16 cellular contexts compared by ENCODE assay signal in genomic region chr9:95085861-95086563, GRCh38.
DNase-seq lines count a peak whose midpoint lies in the region; ATAC-seq and TF ChIP-seq lines count a peak whose summit lies in the region.
"Had no signal": no experiment of that assay in that cellular context is flagged by ENCODE, and none has a peak within 500 bp of the region (broad histone marks: within the 10 kb centered on the region; RNA-seq: fewer than 3 reads in every experiment).

No MANE protein-coding gene starts in this region.

- DNase-seq in NCI-H128 (lab: John Stamatoyannopoulos, UW; ENCODE audit: unreplicated experiment): peak; percentile 47
- DNase-seq in endodermal cell: no peak
- DNase-seq in spleen: peak; percentile 73
- DNase-seq in Caco-2: no peak
- no peak for DNase-seq in PC-3
- no peak for DNase-seq in DMS114 treated with DMSO at 0.1 percent for 48 hours (lab: John Stamatoyannopoulos, UW; ENCODE audit: unreplicated experiment)
- DNase-seq: activated naive CD8-positive, alpha-beta T cell treated with anti-CD3 and anti-CD28 coated beads, Interleukin-2, amount 10 ng/mL, durations not matched to agents 7 days and 5 days; immature natural killer cell; NCI-H1930; NK-92 treated with Interleukin-12 subunit alpha and Interleukin-12 subunit beta, amount 100 ng/mL, for 24 hours; SK-N-SH; thyroid gland had no signal

- H4K20me1 ChIP-seq in PC-3 (ENCODE audit: low read length): no peaks in the 10 kb centered on the region

- no peaks in the 10 kb centered on the region for H3K79me2 ChIP-seq in PC-3 (ENCODE audit: low read length)

- H3K9ac ChIP-seq in endodermal cell (ENCODE audit: extremely low read depth, low read length, poor library complexity, severe bottlenecking) (no peak overlapping the region), muscle layer of colon (ENCODE audit: low read length) (peak overlapping the region; percentile 14), PC-3 (ENCODE audit: low read length) (no peak overlapping the region)
- H3K9ac ChIP-seq: KMS-11, SK-N-SH had no signal

- ATAC-seq in HG02763 (IDR thresholded peaks at IDR 0.05; ENCODE audit: unreplicated experiment) (no peak), PC-3 (no peak)
- ATAC-seq: mucosa of descending colon had no signal

- CTCF ChIA-PET in Caco-2 (lab: Charles Lee) (interaction anchor here (0.6 kb wide), 1 partner anchor 647 kb away, joined by 3 read pairs; no protein-coding TSS in a partner anchor), PC-3 (lab: Charles Lee) (no interaction called here)

- H3K36me3 Mint-ChIP-seq in endodermal cell (ENCODE audit: low read depth) (peaks cover 43% of the 10 kb centered on the region), Caco-2 (ENCODE audit: insufficient read depth, unreplicated experiment) (peaks cover 87% of the 10 kb centered on the region)
- H3K36me3 Mint-ChIP-seq: activated naive CD8-positive, alpha-beta T cell treated with anti-CD3 and anti-CD28 coated beads, Interleukin-2, amount 10 ng/mL, durations not matched to agents 7 days and 5 days had no signal

- WGBS in endodermal cell (ENCODE audit: insufficient coverage in 1 of 2, insufficient read length in 1 of 2), 2 experiments: 95 to 96% methylated on average over 32 to 40 of the region's 40 CpGs
- WGBS in spleen, 5 donors: 93 to 95% (median 94%) methylated on average over 35 to 40 of the region's 40 CpGs

- intact Hi-C loops in spleen (cut with DNase I; ENCODE audit: low total_unique reads): no loop called here
- intact Hi-C loops in Caco-2 (cut with micrococcal nuclease; ENCODE audit: unreplicated experiment): no loop called here
- intact Hi-C loops in PC-3 (cut with micrococcal nuclease): no loop called here

- BruUV-seq in Caco-2 (replicated peaks; lab: Mats Ljungman, UMichigan) (no TSS peak), PC-3 (replicated peaks; lab: Mats Ljungman, UMichigan) (no TSS peak)

- no peaks in the 10 kb centered on the region for H3K9me2 ChIP-seq in PC-3 (replicated peaks; ENCODE audit: low read length)
- H3K9me2 ChIP-seq: SK-N-SH had no signal

- POLR2A ChIA-PET in Caco-2 (lab: Charles Lee) (no interaction called here), PC-3 (lab: Charles Lee; ENCODE audit: unreplicated experiment) (no interaction called here)

- H3K27ac ChIP-seq in endodermal cell (ENCODE audit: low read depth, low read length) (peak overlapping the region; percentile 76), muscle layer of colon (ENCODE audit: low read depth, low read length) (peak overlapping the region; percentile 69), spleen (no peak overlapping the region), PC-3 (ENCODE audit: low read length) (no peak overlapping the region)
- H3K27ac ChIP-seq: KMS-11, thyroid gland had no signal

- H3K4me3 ChIP-seq in endodermal cell (ENCODE audit: low read length): no peak overlapping the region
- H3K4me3 ChIP-seq in muscle layer of colon (ENCODE audit: low read depth in 1 of 2, low read length in 2 of 2): no peak overlapping the region
- H3K4me3 ChIP-seq in spleen: no peak overlapping the region
- no peak overlapping the region for H3K4me3 ChIP-seq in Caco-2 (ENCODE audit: low read depth, low read length)
- no peak overlapping the region for H3K4me3 ChIP-seq in PC-3 (ENCODE audit: low read length)
- H3K4me3 ChIP-seq: mucosa of descending colon, thyroid gland had no signal

- TF ChIP-seq CTCF in endodermal cell (conservative IDR thresholded peaks at IDR 0.05): no peak
- no peak for TF ChIP-seq CTCF in spleen (IDR thresholded peaks at IDR 0.05 in 8 of 11, conservative IDR thresholded peaks at IDR 0.05 in 3 of 11)
- TF ChIP-seq CTCF in Caco-2 (IDR thresholded peaks at IDR 0.05; ENCODE audit: insufficient read depth in 1 of 2, low read depth in 1 of 2, low read length in 1 of 2, severe bottlenecking in 1 of 2, unreplicated experiment in 1 of 2): no peak
- no peak for TF ChIP-seq CTCF in PC-3 (conservative IDR thresholded peaks at IDR 0.05; ENCODE audit: low read depth, low read length)

- H3K9me3 ChIP-seq in endodermal cell (ENCODE audit: control insufficient read depth, low read length) (no peaks in the 10 kb centered on the region), muscle layer of colon (ENCODE audit: low read length) (no peaks in the 10 kb centered on the region), spleen (no peaks in the 10 kb centered on the region), Caco-2 (no peaks in the 10 kb centered on the region), PC-3 (ENCODE audit: low read length) (no peaks in the 10 kb centered on the region)
- H3K9me3 ChIP-seq: mucosa of descending colon, SK-N-SH, thyroid gland had no signal

- H3K27ac Mint-ChIP-seq in endodermal cell: no peak overlapping the region
- H3K27ac Mint-ChIP-seq in Caco-2 (ENCODE audit: unreplicated experiment): no peak overlapping the region
- H3K27ac Mint-ChIP-seq: activated naive CD8-positive, alpha-beta T cell treated with anti-CD3 and anti-CD28 coated beads, Interleukin-2, amount 10 ng/mL, durations not matched to agents 7 days and 5 days; immature natural killer cell had no signal

- H3K4me3 Mint-ChIP-seq in endodermal cell (no peak overlapping the region), Caco-2 (ENCODE audit: unreplicated experiment) (no peak overlapping the region)
- H3K4me3 Mint-ChIP-seq: activated naive CD8-positive, alpha-beta T cell treated with anti-CD3 and anti-CD28 coated beads, Interleukin-2, amount 10 ng/mL, durations not matched to agents 7 days and 5 days; immature natural killer cell had no signal

- H3K27me3 ChIP-seq in endodermal cell (ENCODE audit: control insufficient read depth, insufficient read depth, low read length, poor library complexity, severe bottlenecking) (no peaks in the 10 kb centered on the region), muscle layer of colon (ENCODE audit: control insufficient read depth in 1 of 2, insufficient read depth in 2 of 2, low read length in 2 of 2) (no peaks in the 10 kb centered on the region), spleen (replicated peaks in 1 of 7) (no peaks in the 10 kb centered on the region), Caco-2 (replicated peaks; ENCODE audit: control insufficient read depth, insufficient read depth, low read length) (no peaks in the 10 kb centered on the region), PC-3 (ENCODE audit: low read length) (no peaks in the 10 kb centered on the region)
- H3K27me3 ChIP-seq: thyroid gland had no signal

- H3K4me1 ChIP-seq in endodermal cell (ENCODE audit: control insufficient read depth, insufficient read depth, low read length) (peaks cover under 1% of the 10 kb centered on the region), muscle layer of colon (ENCODE audit: insufficient read depth, low read length) (peaks cover 86% of the 10 kb centered on the region), spleen (peaks cover 0 to 36% (median 16%) of the 10 kb centered on the region in 6 donors), Caco-2 (peaks cover 8% of the 10 kb centered on the region), PC-3 (ENCODE audit: insufficient read depth, low read length) (peaks cover 3% of the 10 kb centered on the region; the same call in 1 of the 2 replicates)

- no peaks in the 10 kb centered on the region for H3K4me1 Mint-ChIP-seq in endodermal cell
- peaks cover 10% of the 10 kb centered on the region for H3K4me1 Mint-ChIP-seq in Caco-2 (ENCODE audit: low read depth, unreplicated experiment)
- H3K4me1 Mint-ChIP-seq: activated naive CD8-positive, alpha-beta T cell treated with anti-CD3 and anti-CD28 coated beads, Interleukin-2, amount 10 ng/mL, durations not matched to agents 7 days and 5 days had no signal

- H3K27me3 Mint-ChIP-seq in endodermal cell (ENCODE audit: insufficient read depth) (no peaks in the 10 kb centered on the region), Caco-2 (ENCODE audit: insufficient read depth, unreplicated experiment) (no peaks in the 10 kb centered on the region)
- H3K27me3 Mint-ChIP-seq: activated naive CD8-positive, alpha-beta T cell treated with anti-CD3 and anti-CD28 coated beads, Interleukin-2, amount 10 ng/mL, durations not matched to agents 7 days and 5 days had no signal

- no peaks in the 10 kb centered on the region for H3F3A ChIP-seq in PC-3 (ENCODE audit: low read length, unreplicated experiment)

- H3K4me2 ChIP-seq in PC-3 (ENCODE audit: low read length): no peak overlapping the region
- H3K4me2 ChIP-seq: KMS-11, SK-N-SH had no signal

- peaks cover 41% of the 10 kb centered on the region for H3K36me3 ChIP-seq in endodermal cell (ENCODE audit: control insufficient read depth, insufficient read depth, low read length)
- H3K36me3 ChIP-seq in muscle layer of colon (ENCODE audit: insufficient read depth, low read length): peaks cover 43% of the 10 kb centered on the region
- H3K36me3 ChIP-seq in spleen: peaks cover 0 to 81% (median 35%) of the 10 kb centered on the region in 6 donors
- peaks cover 18% of the 10 kb centered on the region for H3K36me3 ChIP-seq in Caco-2 (ENCODE audit: control insufficient read depth, insufficient read depth, low read length)
- peaks cover 3% of the 10 kb centered on the region; the same call in 1 of the 2 replicates for H3K36me3 ChIP-seq in PC-3 (ENCODE audit: low read depth, low read length)

- H2AFZ ChIP-seq in PC-3 (ENCODE audit: low read length): no peak overlapping the region

- no peaks in the 10 kb centered on the region for H3K9me3 Mint-ChIP-seq in endodermal cell
- H3K9me3 Mint-ChIP-seq in Caco-2 (ENCODE audit: unreplicated experiment): no peaks in the 10 kb centered on the region
- H3K9me3 Mint-ChIP-seq: activated naive CD8-positive, alpha-beta T cell treated with anti-CD3 and anti-CD28 coated beads, Interleukin-2, amount 10 ng/mL, durations not matched to agents 7 days and 5 days; immature natural killer cell had no signal

- no peak for TF ChIP-seq POLR2A in spleen (IDR thresholded peaks at IDR 0.05)

Comparison
In these comparisons a context has a peak if more than half of its experiments do, and no peak if none do; other contexts are left out.
1. DNase-seq: peak in NCI-H128 (single experiment) and spleen (single experiment); none in endodermal cell (single experiment), Caco-2 (0 of 2), PC-3 (single experiment) and DMS114 treated with DMSO at 0.1 percent for 48 hours (single experiment).
2. H3K27ac ChIP-seq: peak in endodermal cell (single experiment) and muscle layer of colon (single experiment); none in spleen (0 of 8) and PC-3 (single experiment).